In genomic region chr6:41718828-41719227, GRCh38 we compare ENCODE assay signal across 19 cellular contexts. TPM values are rescaled to one million over a fixed set of nuclear protein-coding genes. Genes with fewer than 3 reads are reported as not detected.
DNase-seq lines count a peak whose midpoint lies in the region; ATAC-seq, FAIRE-seq and TF ChIP-seq lines count a peak whose summit lies in the region.
"Had no signal": no experiment of that assay in that cellular context is flagged by ENCODE, and none has a peak within 500 bp of the region (broad histone marks: within the 10 kb centered on the region; RNA-seq: fewer than 3 reads in every experiment).

No MANE protein-coding gene starts in this region.

- no peak overlapping the region for H3K4me3 Mint-ChIP-seq in Calu3 (ENCODE audit: low read depth, unreplicated experiment)
- H3K4me3 Mint-ChIP-seq: CD4-positive, alpha-beta T cell had no signal

- WGBS in right cardiac atrium: 58% methylated on average over 5 of the region's 5 CpGs

- no peak overlapping the region for H3K9ac ChIP-seq in SU-DHL-6 (ENCODE audit: low read length)

- peak overlapping the region; percentile 37 for H3K4me2 ChIP-seq in SU-DHL-6 (ENCODE audit: low read depth, low read length, poor library complexity, severe bottlenecking)

- H3K36me3 ChIP-seq in left ventricle myocardium inferior: no peaks in the 10 kb centered on the region
- H3K36me3 ChIP-seq in SU-DHL-6 (ENCODE audit: low read length): no peaks in the 10 kb centered on the region

- CTCF ChIA-PET in Calu3 (lab: Charles Lee): no interaction called here

- no peaks in the 10 kb centered on the region for H3K9me3 ChIP-seq in left ventricle myocardium inferior (replicated peaks)
- no peaks in the 10 kb centered on the region for H3K9me3 ChIP-seq in right cardiac atrium (ENCODE audit: control insufficient read depth, low read length)
- H3K9me3 ChIP-seq in SU-DHL-6 (ENCODE audit: insufficient read depth, low read length): no peaks in the 10 kb centered on the region

- H3K4me1 Mint-ChIP-seq in Calu3 (ENCODE audit: low read depth, unreplicated experiment): peaks cover 33% of the 10 kb centered on the region

- no peaks in the 10 kb centered on the region for H3K9me2 ChIP-seq in SU-DHL-6 (replicated peaks; ENCODE audit: insufficient read depth, low read length)

- H3F3A ChIP-seq in SU-DHL-6 (ENCODE audit: insufficient read depth): peaks cover 32% of the 10 kb centered on the region

- intact Hi-C loops in left ventricle myocardium inferior (cut with micrococcal nuclease): no loop called here
- intact Hi-C loops in right cardiac atrium (cut with DNase I): no loop called here
- intact Hi-C loops in left colon (cut with DNase I, micrococcal nuclease): no loop called here
- intact Hi-C loops in Calu3 (cut with micrococcal nuclease; ENCODE audit: unreplicated experiment): no loop called here

- FAIRE-seq in GM12891 (lab: Jason Lieb, UNC): no peak
- FAIRE-seq: A204.1, D721Med, H54, HepG2 had no signal

- no peaks in the 10 kb centered on the region for H3K27me3 Mint-ChIP-seq in Calu3 (ENCODE audit: unreplicated experiment)
- H3K27me3 Mint-ChIP-seq: CD4-positive, alpha-beta T cell had no signal

- no peaks in the 10 kb centered on the region for H4K20me1 ChIP-seq in SU-DHL-6 (ENCODE audit: low read depth, low read length)

- peaks cover 99% of the 10 kb centered on the region for H3K79me2 ChIP-seq in SU-DHL-6 (ENCODE audit: insufficient read depth, low read length)

- peaks cover 4% of the 10 kb centered on the region for H3K36me3 Mint-ChIP-seq in Calu3 (ENCODE audit: insufficient read depth, unreplicated experiment)

- H3K27ac Mint-ChIP-seq in Calu3 (ENCODE audit: unreplicated experiment): no peak overlapping the region
- H3K27ac Mint-ChIP-seq: CD4-positive, alpha-beta T cell had no signal

- BruUV-seq in Calu3 (replicated peaks; lab: Mats Ljungman, UMichigan): no TSS peak

- H3K4me3 ChIP-seq in left ventricle myocardium inferior: no peak overlapping the region
- no peak overlapping the region for H3K4me3 ChIP-seq in right cardiac atrium (ENCODE audit: low read length)
- no peak overlapping the region for H3K4me3 ChIP-seq in SU-DHL-6 (ENCODE audit: insufficient read depth, low read length, poor library complexity, severe bottlenecking)

- TF ChIP-seq CTCF in left ventricle myocardium inferior (IDR thresholded peaks at IDR 0.05; ENCODE audit: borderline replicate concordance) (no peak), SU-DHL-6 (IDR thresholded peaks at IDR 0.05; ENCODE audit: insufficient read depth, low read length, poor library complexity, severe bottlenecking) (no peak), Calu3 (IDR thresholded peaks at IDR 0.05; ENCODE audit: unreplicated experiment) (no peak)

- H3K9me3 Mint-ChIP-seq in Calu3 (ENCODE audit: low read depth, unreplicated experiment): no peaks in the 10 kb centered on the region
- H3K9me3 Mint-ChIP-seq: CD4-positive, alpha-beta T cell had no signal

- no peak for ATAC-seq in right cardiac atrium
- ATAC-seq in left colon: peak; percentile 13
- no peak for ATAC-seq in HG03095 (IDR thresholded peaks at IDR 0.05; ENCODE audit: unreplicated experiment)
- ATAC-seq: HepG2 had no signal

- no peak for TF ChIP-seq POLR2A in GM12891 (IDR thresholded peaks at IDR 0.05; ENCODE audit: low read depth, low read length)

- peak overlapping the region; percentile 92 for H3K27ac ChIP-seq in left ventricle myocardium inferior (replicated peaks)
- no peak overlapping the region for H3K27ac ChIP-seq in right cardiac atrium (ENCODE audit: low read length)
- peak overlapping the region; percentile 6; the same call in 1 of the 2 replicates for H3K27ac ChIP-seq in SU-DHL-6 (ENCODE audit: low read depth, low read length)

- H3K4me1 ChIP-seq in left ventricle myocardium inferior (peaks cover 100% of the 10 kb centered on the region), right cardiac atrium (ENCODE audit: control insufficient read depth, insufficient read depth, low read length) (peaks cover 31% of the 10 kb centered on the region)

- H3K27me3 ChIP-seq in left ventricle myocardium inferior (ENCODE audit: low read depth) (no peaks in the 10 kb centered on the region), right cardiac atrium (ENCODE audit: control insufficient read depth, insufficient read depth) (no peaks in the 10 kb centered on the region), SU-DHL-6 (ENCODE audit: low read length) (no peaks in the 10 kb centered on the region)

- H2AFZ ChIP-seq in SU-DHL-6 (ENCODE audit: low read depth, low read length, severe bottlenecking): no peak overlapping the region

- DNase-seq in left ventricle myocardium inferior (no peak), right cardiac atrium (no peak), left colon (no peak), Calu3 (no peak), GM12891 (ENCODE audit: insufficient read length, low spot score) (no peak)
- no peak for DNase-seq in stimulated activated CD4-positive, alpha-beta T cell treated with anti-CD3 and anti-CD28 coated beads, Interleukin-4, amount 100 ng/mL, for 4 hours
- DNase-seq: CD4-positive, alpha-beta T cell; DND-41; MM.1S; NCI-H1105; NCI-H1694 treated with DMSO at 0.1 percent for 48 hours; NCI-H774; SIG-M5 had no signal

TF ChIP-seq in GM12891, 5 proteins besides CTCF, POLR2A, EP300 and RAD21:
- no peak for TF ChIP-seq SPI1 (IDR thresholded peaks at IDR 0.05; ENCODE audit: low read depth, low read length)
- no peak for TF ChIP-seq PAX5 (IDR thresholded peaks at IDR 0.05; ENCODE audit: insufficient read depth, low read length, severe bottlenecking)
- no peak for TF ChIP-seq TAF1 (IDR thresholded peaks at IDR 0.05; ENCODE audit: low read depth, low read length)
- no peak for TF ChIP-seq POU2F2 (IDR thresholded peaks at IDR 0.05; ENCODE audit: low read depth, low read length)
- no peak for TF ChIP-seq POLR2AphosphoS5 (IDR thresholded peaks at IDR 0.05; ENCODE audit: low read depth, low read length)

RNA-seq across cellular contexts. Expression of gene TFEB, which starts 16.6 kb away (rescaled TPM):
- total RNA-seq in left ventricle myocardium inferior (39.9 TPM), right cardiac atrium (10 to 100 TPM; 31.6 to 51.1 (median 46.2) TPM), left colon (10 to 100 TPM; 24.3 to 29.7 TPM), Calu3 (2022) (4.4 and 6.6 TPM in 2 replicates)
- polyA plus RNA-seq in right cardiac atrium: 33.4 TPM
- 54.8 TPM for polyA plus RNA-seq in GM12891 (2012; ENCODE audit: low read depth, missing spikeins)

RNA-seq across cellular contexts. Expression of gene PGC, which starts 28.4 kb away (rescaled TPM):
- total RNA-seq in left ventricle myocardium inferior (not detected), right cardiac atrium (under 1 TPM in 1 of 4 donors, not detected in 3; 0.42 TPM), left colon (not detected), Calu3 (2022) (not detected in 2 replicates)
- 1.00 TPM for polyA plus RNA-seq in right cardiac atrium
- not detected for polyA plus RNA-seq in GM12891 (2012; ENCODE audit: low read depth, missing spikeins)
- total RNA-seq: CD4-positive, alpha-beta T cell had no signal
